In genomic region chr13:105918842-105919741, GRCh38 we compare ENCODE assay signal across 11 cellular contexts.
DNase-seq lines count a peak whose midpoint lies in the region; ATAC-seq and TF ChIP-seq lines count a peak whose summit lies in the region.
"Had no signal": no experiment of that assay in that cellular context is flagged by ENCODE, and none has a peak within 500 bp of the region (broad histone marks: within the 10 kb centered on the region; RNA-seq: fewer than 3 reads in every experiment).

No MANE protein-coding gene starts in this region.

- H3K4me3 ChIP-seq in adipocyte (ENCODE audit: low read length), result peak overlapping the region; percentile 47
- H3K4me3 ChIP-seq: BLaER1 treated with 17β-estradiol and CSF1 and Interleukin-3, amounts not matched to agents 10 nM and 100 nM had no signal

- H3K27me3 ChIP-seq in adipocyte (replicated peaks; ENCODE audit: control insufficient read depth, insufficient read depth, low read length), result no peaks in the 10 kb centered on the region
- H3K27me3 ChIP-seq: BLaER1 treated with 17β-estradiol and CSF1 and Interleukin-3, amounts not matched to agents 10 nM and 100 nM had no signal

- peaks cover 38% of the 10 kb centered on the region for H3K4me1 ChIP-seq in adipocyte (ENCODE audit: control insufficient read depth, insufficient read depth, low read length)

- no peak overlapping the region for H3K9ac ChIP-seq in adipocyte (ENCODE audit: low read length)
- H3K9ac ChIP-seq: BLaER1 treated with 17β-estradiol and CSF1 and Interleukin-3, amounts not matched to agents 10 nM and 100 nM had no signal

- DNase-seq in A172 (ENCODE audit: low spot score) (peak; percentile 95), HT1080 (ENCODE audit: low read depth) (peak; percentile 86), adipocyte (ENCODE audit: low read depth) (peak; percentile 39), iPS-NIHi7 (ENCODE audit: extremely low spot score) (peak; percentile 70), NCI-H1694 treated with DMSO at 0.1 percent for 48 hours (lab: John Stamatoyannopoulos, UW) (no peak), GM10266 (ENCODE audit: extremely low spot score) (no peak)
- DNase-seq: head of caudate nucleus, NCI-H2227 treated with DMSO at 0.1 percent for 48 hours had no signal

- H3K36me3 ChIP-seq in adipocyte (ENCODE audit: control insufficient read depth, insufficient read depth, low read length, severe bottlenecking), result no peaks in the 10 kb centered on the region
- H3K36me3 ChIP-seq: BLaER1 treated with 17β-estradiol and CSF1 and Interleukin-3, amounts not matched to agents 10 nM and 100 nM had no signal

- H3K9me3 ChIP-seq in adipocyte (ENCODE audit: control insufficient read depth, low read length), result no peaks in the 10 kb centered on the region
- H3K9me3 ChIP-seq: BLaER1 treated with 17β-estradiol and CSF1 and Interleukin-3, amounts not matched to agents 10 nM and 100 nM had no signal

- ATAC-seq in HG03196 (IDR thresholded peaks at IDR 0.05; ENCODE audit: unreplicated experiment) (no peak), GM19452 (IDR thresholded peaks at IDR 0.05; ENCODE audit: unreplicated experiment) (no peak)

- TF ChIP-seq CTCF in GM10266 (IDR thresholded peaks at IDR 0.05; ENCODE audit: control insufficient read depth, insufficient read depth, low read depth, missing control alignments), result no peak

Comparison
In these comparisons a context has a peak if more than half of its experiments do, and no peak if none do; other contexts are left out.
1. DNase-seq: peak in A172 (single experiment), HT1080 (single experiment), adipocyte (single experiment) and iPS-NIHi7 (single experiment); none in NCI-H1694 treated with DMSO at 0.1 percent for 48 hours (single experiment) and GM10266 (single experiment).